1 cellular context compared by ENCODE assay signal in the genomic region with DNA sequence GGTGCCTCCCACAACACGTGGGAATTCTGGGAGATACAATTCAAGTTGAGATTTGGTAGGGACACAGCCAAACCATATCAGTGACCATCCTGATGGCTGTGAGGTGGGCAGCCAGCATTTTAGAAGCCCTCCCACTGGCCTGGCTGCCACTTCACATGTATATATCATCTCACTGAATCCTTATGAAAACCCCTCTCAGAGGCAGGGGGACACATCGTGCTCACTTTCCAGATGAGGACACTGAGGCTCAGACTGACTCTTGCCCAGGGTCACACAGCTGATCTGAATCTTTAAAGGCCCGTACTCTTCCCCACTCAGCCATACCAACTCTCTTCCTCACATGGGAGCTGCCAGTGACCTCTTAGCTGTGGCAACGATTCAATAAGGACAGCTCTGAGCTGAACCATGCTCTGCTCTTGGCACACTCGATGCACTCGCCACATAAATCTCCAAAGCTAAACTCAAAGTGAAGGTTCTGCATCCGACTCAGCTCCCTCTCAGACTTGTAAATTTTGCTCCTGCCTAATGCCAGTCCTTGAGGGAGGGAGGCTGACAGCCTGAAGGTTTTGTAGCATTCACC.
TF ChIP-seq lines count a peak whose summit lies in the region.

No MANE protein-coding gene starts in this region.

TF ChIP-seq in HepG2, 621 proteins besides CTCF, POLR2A, EP300 and RAD21 (continued from another document):
- TF ChIP-seq, protein P1, sequence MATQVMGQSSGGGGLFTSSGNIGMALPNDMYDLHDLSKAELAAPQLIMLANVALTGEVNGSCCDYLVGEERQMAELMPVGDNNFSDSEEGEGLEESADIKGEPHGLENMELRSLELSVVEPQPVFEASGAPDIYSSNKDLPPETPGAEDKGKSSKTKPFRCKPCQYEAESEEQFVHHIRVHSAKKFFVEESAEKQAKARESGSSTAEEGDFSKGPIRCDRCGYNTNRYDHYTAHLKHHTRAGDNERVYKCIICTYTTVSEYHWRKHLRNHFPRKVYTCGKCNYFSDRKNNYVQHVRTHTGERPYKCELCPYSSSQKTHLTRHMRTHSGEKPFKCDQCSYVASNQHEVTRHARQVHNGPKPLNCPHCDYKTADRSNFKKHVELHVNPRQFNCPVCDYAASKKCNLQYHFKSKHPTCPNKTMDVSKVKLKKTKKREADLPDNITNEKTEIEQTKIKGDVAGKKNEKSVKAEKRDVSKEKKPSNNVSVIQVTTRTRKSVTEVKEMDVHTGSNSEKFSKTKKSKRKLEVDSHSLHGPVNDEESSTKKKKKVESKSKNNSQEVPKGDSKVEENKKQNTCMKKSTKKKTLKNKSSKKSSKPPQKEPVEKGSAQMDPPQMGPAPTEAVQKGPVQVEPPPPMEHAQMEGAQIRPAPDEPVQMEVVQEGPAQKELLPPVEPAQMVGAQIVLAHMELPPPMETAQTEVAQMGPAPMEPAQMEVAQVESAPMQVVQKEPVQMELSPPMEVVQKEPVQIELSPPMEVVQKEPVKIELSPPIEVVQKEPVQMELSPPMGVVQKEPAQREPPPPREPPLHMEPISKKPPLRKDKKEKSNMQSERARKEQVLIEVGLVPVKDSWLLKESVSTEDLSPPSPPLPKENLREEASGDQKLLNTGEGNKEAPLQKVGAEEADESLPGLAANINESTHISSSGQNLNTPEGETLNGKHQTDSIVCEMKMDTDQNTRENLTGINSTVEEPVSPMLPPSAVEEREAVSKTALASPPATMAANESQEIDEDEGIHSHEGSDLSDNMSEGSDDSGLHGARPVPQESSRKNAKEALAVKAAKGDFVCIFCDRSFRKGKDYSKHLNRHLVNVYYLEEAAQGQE (IDR thresholded peaks at IDR 0.05; ENCODE audit: borderline replicate concordance in 1 of 2, low read depth in 1 of 2, low read length in 2 of 2), result no peak
- no peak for TF ChIP-seq ZNF260 (CRISPR knock-in tag; IDR thresholded peaks at IDR 0.05; ENCODE audit: borderline replicate concordance, low read depth)
